In genomic region chr12:92133166-92133565, GRCh38 we compare ENCODE assay signal across 9 cellular contexts. TPM values are rescaled to one million over a fixed set of nuclear protein-coding genes. Genes with fewer than 3 reads are reported as not detected.
DNase-seq lines count a peak whose midpoint lies in the region; ATAC-seq and TF ChIP-seq lines count a peak whose summit lies in the region.
"Had no signal": no experiment of that assay in that cellular context is flagged by ENCODE, and none has a peak within 500 bp of the region (broad histone marks: within the 10 kb centered on the region; RNA-seq: fewer than 3 reads in every experiment).

No MANE protein-coding gene starts in this region.

- H3K36me3 Mint-ChIP-seq in activated T-cell treated with anti-CD3 and anti-CD28 coated beads, Interleukin-2, amount 50 U/mL, for 4 hours (ENCODE audit: insufficient read depth): peaks cover 42% of the 10 kb centered on the region

- WGBS in smooth muscle cell (ENCODE audit: low lambda C conversion rate): 0% methylated on average over 1 of the region's 1 CpG

- peaks cover 8% of the 10 kb centered on the region for H3F3A ChIP-seq in smooth muscle cell (ENCODE audit: low read depth)

- H4K20me1 ChIP-seq in osteoblast (ENCODE audit: insufficient read depth, low read length) (no peaks in the 10 kb centered on the region), smooth muscle cell (ENCODE audit: low read depth) (peaks cover 74% of the 10 kb centered on the region)

- H3K9me3 Mint-ChIP-seq in activated T-cell treated with anti-CD3 and anti-CD28 coated beads, Interleukin-2, amount 50 U/mL, for 4 hours: peaks cover 3% of the 10 kb centered on the region

- H3K79me2 ChIP-seq in osteoblast (ENCODE audit: insufficient read depth, low read length) (peaks cover 82% of the 10 kb centered on the region), smooth muscle cell (ENCODE audit: low read depth) (peaks cover 82% of the 10 kb centered on the region)

- H3K4me1 ChIP-seq in thoracic aorta (ENCODE audit: control insufficient read depth in 1 of 2, low read depth in 2 of 2) (peaks cover 45 to 83% of the 10 kb centered on the region in 2 donors), osteoblast (ENCODE audit: insufficient read depth, low read length) (peaks cover 68% of the 10 kb centered on the region), smooth muscle cell (ENCODE audit: low read depth) (peaks cover 34% of the 10 kb centered on the region)

- no peak for ATAC-seq in activated T-cell treated with anti-CD3 and anti-CD28 coated beads, Interleukin-2, amount 50 U/mL, for 4 hours
- ATAC-seq in left ventricle myocardium superior (peak; percentile 82), thoracic aorta (ENCODE audit: insufficient number of reproducible peaks, low FRiP score, low read depth) (no peak)

- no peak for DNase-seq in activated T-cell treated with anti-CD3 and anti-CD28 coated beads, Interleukin-2, amount 50 U/mL, for 4 hours
- no peak for DNase-seq in activated T-cell treated with anti-CD3 and anti-CD28 coated beads for 4 hours
- no peak for DNase-seq in left ventricle myocardium superior
- DNase-seq in thoracic aorta (ENCODE audit: low spot score): no peak
- DNase-seq in DMS 273 (lab: John Stamatoyannopoulos, UW; ENCODE audit: unreplicated experiment): no peak
- DNase-seq in osteoblast (ENCODE audit: insufficient read length, low spot score, missing footprints): no peak
- no peak for DNase-seq in smooth muscle cell (lab: John Stamatoyannopoulos, UW; ENCODE audit: unreplicated experiment)
- DNase-seq: activated effector memory CD4-positive, alpha-beta T cell treated with Interleukin-2 at 50 U/mL for 16 hours had no signal

- H3K9ac ChIP-seq in smooth muscle cell (ENCODE audit: low read depth): no peak overlapping the region

- H3K4me3 ChIP-seq in thoracic aorta (peak overlapping the region; percentile 34), osteoblast (ENCODE audit: insufficient read depth, low read length) (no peak overlapping the region), smooth muscle cell (no peak overlapping the region)

- peaks cover 87% of the 10 kb centered on the region for H3K4me1 Mint-ChIP-seq in activated T-cell treated with anti-CD3 and anti-CD28 coated beads, Interleukin-2, amount 50 U/mL, for 4 hours (ENCODE audit: low read depth)

- H3K4me2 ChIP-seq in osteoblast (ENCODE audit: insufficient read depth, low read length) (no peak overlapping the region), smooth muscle cell (no peak overlapping the region)

- H2AFZ ChIP-seq in osteoblast (ENCODE audit: low read length) (no peak overlapping the region), smooth muscle cell (ENCODE audit: low read depth) (no peak overlapping the region)

- H3K27me3 Mint-ChIP-seq in activated T-cell treated with anti-CD3 and anti-CD28 coated beads, Interleukin-2, amount 50 U/mL, for 4 hours (ENCODE audit: low read depth): no peaks in the 10 kb centered on the region

- TF ChIP-seq CTCF in VCaP (conservative IDR thresholded peaks at IDR 0.05): no peak
- no peak for TF ChIP-seq CTCF in thoracic aorta (IDR thresholded peaks at IDR 0.05)
- no peak for TF ChIP-seq CTCF in osteoblast (IDR thresholded peaks at IDR 0.05; ENCODE audit: extremely low read depth, low read depth, low read length)
- TF ChIP-seq CTCF in smooth muscle cell (IDR thresholded peaks at IDR 0.05; ENCODE audit: borderline replicate concordance, insufficient read depth, poor library complexity, severe bottlenecking): no peak

- intact Hi-C loops in left ventricle myocardium superior (cut with micrococcal nuclease): loop anchor here (10.0 kb wide), 1 partner anchor 148 kb away; no protein-coding TSS in a partner anchor

- H3K9me3 ChIP-seq in thoracic aorta: no peaks in the 10 kb centered on the region
- no peaks in the 10 kb centered on the region for H3K9me3 ChIP-seq in osteoblast (ENCODE audit: low read depth, low read length)
- no peaks in the 10 kb centered on the region for H3K9me3 ChIP-seq in smooth muscle cell (replicated peaks; ENCODE audit: low read depth)

- no peaks in the 10 kb centered on the region for H3K27me3 ChIP-seq in thoracic aorta (replicated peaks; ENCODE audit: insufficient read depth)
- no peaks in the 10 kb centered on the region for H3K27me3 ChIP-seq in osteoblast (ENCODE audit: insufficient read depth, low read length)
- H3K27me3 ChIP-seq in smooth muscle cell (ENCODE audit: low read depth): no peaks in the 10 kb centered on the region

- H3K27ac ChIP-seq in VCaP (peak overlapping the region; percentile 27), thoracic aorta (peak overlapping the region; percentile 8 to 37), osteoblast (ENCODE audit: low read depth, low read length) (no peak overlapping the region), smooth muscle cell (ENCODE audit: low read depth) (no peak overlapping the region)

- no peaks in the 10 kb centered on the region for H3K36me3 ChIP-seq in thoracic aorta
- H3K36me3 ChIP-seq in osteoblast (ENCODE audit: insufficient read depth, low read length): no peaks in the 10 kb centered on the region
- H3K36me3 ChIP-seq in smooth muscle cell (ENCODE audit: low read depth): no peaks in the 10 kb centered on the region

- peak overlapping the region; percentile 100 for H3K4me3 Mint-ChIP-seq in activated T-cell treated with anti-CD3 and anti-CD28 coated beads, Interleukin-2, amount 50 U/mL, for 4 hours

RNA-seq across cellular contexts. Expression of gene BTG1, which starts 12.5 kb away (rescaled TPM):
- total RNA-seq in activated T-cell treated with anti-CD3 and anti-CD28 coated beads, Interleukin-2, amount 50 U/mL, for 4 hours: 100 to 1,000 TPM; 119 to 204 (median 130) TPM
- total RNA-seq in left ventricle myocardium superior (74.6 TPM), thoracic aorta (10 to 100 TPM; 31.7 to 53.3 TPM), osteoblast (23.6 and 25.0 TPM in 2 replicates), smooth muscle cell (37.6 and 42.1 TPM in 2 replicates)
- polyA plus RNA-seq in smooth muscle cell: 70.4 and 108 TPM in 2 replicates

Comparison
In these comparisons a context has a peak if more than half of its experiments do, and no peak if none do; other contexts are left out.
1. H3K27ac ChIP-seq: peak in VCaP (single experiment) and thoracic aorta (2 of 2); none in osteoblast (single experiment) and smooth muscle cell (single experiment).